8 cellular contexts compared by ENCODE assay signal in the genomic region with DNA sequence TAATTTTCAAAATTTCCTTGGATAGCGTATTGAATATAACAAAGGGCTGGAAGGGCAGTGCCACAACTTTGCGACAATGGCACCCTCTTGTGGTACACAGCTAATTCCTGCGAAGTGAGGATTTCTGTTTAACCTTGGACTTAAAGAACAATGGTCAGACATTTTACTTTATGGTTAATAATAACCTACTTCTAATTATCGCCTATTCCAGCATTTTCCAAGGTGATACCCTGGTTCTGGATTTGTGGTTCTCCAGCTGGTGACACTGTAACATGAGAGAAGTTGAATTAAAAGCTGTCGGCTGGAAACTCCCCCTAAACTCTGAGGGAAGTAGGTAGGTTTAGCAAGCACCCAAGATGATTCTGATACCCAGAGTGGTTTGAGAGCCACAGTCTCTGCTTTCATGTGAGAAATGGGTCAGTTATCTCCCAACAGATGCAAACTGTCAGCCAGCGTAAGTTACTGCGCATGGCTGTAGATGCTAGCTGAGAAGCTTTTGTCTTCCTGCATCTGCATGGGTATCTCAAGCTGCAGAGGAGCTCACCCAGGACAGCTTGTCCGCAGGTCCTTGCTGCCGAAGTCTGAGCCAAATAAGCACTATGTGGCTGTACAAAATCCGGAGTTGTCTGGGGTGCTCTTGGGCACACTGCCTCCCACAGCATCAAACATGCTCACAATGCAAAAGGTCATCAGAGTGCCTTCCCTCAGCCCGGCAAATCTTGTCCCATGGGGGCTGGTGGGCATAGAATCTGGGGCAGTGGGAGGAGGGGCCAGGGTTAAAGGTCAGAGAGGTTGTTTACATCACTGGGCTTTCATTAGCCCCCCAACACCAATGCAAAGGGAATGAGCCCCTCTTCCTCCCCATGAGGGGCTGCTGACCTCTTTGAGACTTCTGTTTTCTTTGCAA. TPM values are rescaled to one million over a fixed set of nuclear protein-coding genes. Genes with fewer than 3 reads are reported as not detected.
DNase-seq lines count a peak whose midpoint lies in the region; ATAC-seq and TF ChIP-seq lines count a peak whose summit lies in the region.

No MANE protein-coding gene starts in this region.

- no peak overlapping the region for H3K4me3 ChIP-seq in DOHH2 (ENCODE audit: low read length)
- H3K4me3 ChIP-seq in HFF-Myc (replicated peaks; ENCODE audit: low read depth, low read length): no peak overlapping the region
- no peak overlapping the region for H3K4me3 ChIP-seq in esophagus squamous epithelium
- no peak overlapping the region for H3K4me3 ChIP-seq in vagina

- H4K20me1 ChIP-seq in DOHH2 (ENCODE audit: control insufficient read depth, insufficient read depth, low read depth, low read length): no peaks in the 10 kb centered on the region

- intact Hi-C loops in activated CD8-positive, alpha-beta T cell treated with anti-CD3 and anti-CD28 coated beads for 36 hours (cut with micrococcal nuclease): loop anchor here (2.0 kb wide), 1 partner anchor 170 kb away; no protein-coding TSS in a partner anchor
- intact Hi-C loops in esophagus squamous epithelium (cut with DNase I) (loop anchor here (2.0 to 5.0 kb wide), 2 partner anchors 170 to 241 kb away; no protein-coding TSS in a partner anchor), vagina (cut with DNase I) (loop anchor here (10.0 kb wide), 1 partner anchor 344 kb away; the partner anchor contains the start of gene LRRK1)

- H3K9me2 ChIP-seq in DOHH2 (replicated peaks; ENCODE audit: control insufficient read depth, low read length): no peaks in the 10 kb centered on the region

- 26 to 32% methylated on average over 8 to 11 of the region's 11 CpGs for WGBS in esophagus squamous epithelium, 2 donors

- peaks cover 23% of the 10 kb centered on the region for H3K4me1 Mint-ChIP-seq in activated CD8-positive, alpha-beta T cell treated with anti-CD3 and anti-CD28 coated beads for 36 hours (ENCODE audit: low read depth)
- H3K4me1 Mint-ChIP-seq in natural killer cell treated with Interleukin-12 subunit alpha and Interleukin-12 subunit beta and Interleukin-15 and Interleukin-18, amount 100 ng/mL, for 72 hours (ENCODE audit: low read depth in 2 of 2): peaks cover 15 to 26% of the 10 kb centered on the region in 2 donors

- H3K27ac ChIP-seq in DOHH2 (ENCODE audit: low read depth, low read length): no peak overlapping the region
- H3K27ac ChIP-seq in esophagus squamous epithelium: no peak overlapping the region
- H3K27ac ChIP-seq in vagina: no peak overlapping the region

- H3K4me3 Mint-ChIP-seq in activated CD8-positive, alpha-beta T cell treated with anti-CD3 and anti-CD28 coated beads for 36 hours: no peak overlapping the region
- H3K4me3 Mint-ChIP-seq in natural killer cell treated with Interleukin-12 subunit alpha and Interleukin-12 subunit beta and Interleukin-15 and Interleukin-18, amount 100 ng/mL, for 72 hours: no peak overlapping the region

- H3K79me2 ChIP-seq in DOHH2 (ENCODE audit: control insufficient read depth, low read length): no peaks in the 10 kb centered on the region

- no peaks in the 10 kb centered on the region for H3K4me1 ChIP-seq in DOHH2 (ENCODE audit: control insufficient read depth, low read length)
- H3K4me1 ChIP-seq in esophagus squamous epithelium: peaks cover 0 to 13% (median 0%) of the 10 kb centered on the region in 3 donors
- H3K4me1 ChIP-seq in vagina: no peaks in the 10 kb centered on the region

- H3K36me3 ChIP-seq in DOHH2 (ENCODE audit: control insufficient read depth, low read length) (no peaks in the 10 kb centered on the region), esophagus squamous epithelium (no peaks in the 10 kb centered on the region), vagina (no peaks in the 10 kb centered on the region)

- H3K9me3 ChIP-seq in DOHH2 (ENCODE audit: control insufficient read depth, insufficient read depth, low read length): no peaks in the 10 kb centered on the region
- no peaks in the 10 kb centered on the region for H3K9me3 ChIP-seq in esophagus squamous epithelium
- no peaks in the 10 kb centered on the region for H3K9me3 ChIP-seq in vagina

- H3F3A ChIP-seq in DOHH2 (ENCODE audit: control insufficient read depth, insufficient read depth): no peaks in the 10 kb centered on the region

- H3K27me3 Mint-ChIP-seq in activated CD8-positive, alpha-beta T cell treated with anti-CD3 and anti-CD28 coated beads for 36 hours: peaks cover 7% of the 10 kb centered on the region
- H3K27me3 Mint-ChIP-seq in natural killer cell treated with Interleukin-12 subunit alpha and Interleukin-12 subunit beta and Interleukin-15 and Interleukin-18, amount 100 ng/mL, for 72 hours: peaks cover 11 to 21% of the 10 kb centered on the region in 2 donors

- DNase-seq in HFF-Myc (ENCODE audit: extremely low read depth, low read depth) (peak; percentile 65), NCI-H345 treated with DMSO at 0.1 percent for 48 hours (lab: John Stamatoyannopoulos, UW; ENCODE audit: unreplicated experiment) (peak; percentile 35), esophagus squamous epithelium (lab: John Stamatoyannopoulos, UW) (no peak), vagina (ENCODE audit: extremely low spot score in 2 of 2) (no peak)
- peak; percentile 68 for DNase-seq in activated CD8-positive, alpha-beta T cell treated with anti-CD3 and anti-CD28 coated beads for 36 hours
- no peak for DNase-seq in natural killer cell treated with Interleukin-12 subunit alpha and Interleukin-12 subunit beta and Interleukin-15 and Interleukin-18, amount 100 ng/mL, for 72 hours (ENCODE audit: low spot score)

- ATAC-seq in activated CD8-positive, alpha-beta T cell treated with anti-CD3 and anti-CD28 coated beads for 36 hours: no peak
- ATAC-seq in natural killer cell treated with Interleukin-12 subunit alpha and Interleukin-12 subunit beta and Interleukin-15 and Interleukin-18, amount 100 ng/mL, for 72 hours: peak; percentile 63 to 70
- ATAC-seq in HG03469 (IDR thresholded peaks at IDR 0.05; ENCODE audit: unreplicated experiment): no peak

- H3K27me3 ChIP-seq in DOHH2 (ENCODE audit: control insufficient read depth, low read length) (peaks cover 31% of the 10 kb centered on the region), esophagus squamous epithelium (no peaks in the 10 kb centered on the region), vagina (no peaks in the 10 kb centered on the region)

- CTCF ChIA-PET in activated CD8-positive, alpha-beta T cell treated with anti-CD3 and anti-CD28 coated beads for 36 hours (lab: Charles Lee): interaction anchor here (0.7 to 5.3 kb wide), 48 partner anchors 9 to 631 kb away, joined by 3 to 85 read pairs (median 4); partner anchors contain the start of gene LRRK1

- TF ChIP-seq CTCF in DOHH2 (IDR thresholded peaks at IDR 0.05; ENCODE audit: low read depth, low read length, poor library complexity, severe bottlenecking) (peak; percentile 90), HFF-Myc (IDR thresholded peaks at IDR 0.05; ENCODE audit: low read depth, low read length, missing control alignments) (peak; percentile 78), esophagus squamous epithelium (IDR thresholded peaks at IDR 0.05) (peak; percentile 74 to 93 (median 87)), vagina (IDR thresholded peaks at IDR 0.05) (peak; percentile 75 to 93 (median 84))
- TF ChIP-seq CTCF in activated CD8-positive, alpha-beta T cell treated with anti-CD3 and anti-CD28 coated beads for 36 hours (IDR thresholded peaks at IDR 0.05): peak; percentile 94

- no peak overlapping the region for H3K27ac Mint-ChIP-seq in activated CD8-positive, alpha-beta T cell treated with anti-CD3 and anti-CD28 coated beads for 36 hours
- H3K27ac Mint-ChIP-seq in natural killer cell treated with Interleukin-12 subunit alpha and Interleukin-12 subunit beta and Interleukin-15 and Interleukin-18, amount 100 ng/mL, for 72 hours: peak overlapping the region in 1 of 2 donors; percentile 68

- H3K36me3 Mint-ChIP-seq in activated CD8-positive, alpha-beta T cell treated with anti-CD3 and anti-CD28 coated beads for 36 hours (ENCODE audit: low read depth): no peaks in the 10 kb centered on the region
- no peaks in the 10 kb centered on the region for H3K36me3 Mint-ChIP-seq in natural killer cell treated with Interleukin-12 subunit alpha and Interleukin-12 subunit beta and Interleukin-15 and Interleukin-18, amount 100 ng/mL, for 72 hours

- TF ChIP-seq POLR2A in esophagus squamous epithelium (IDR thresholded peaks at IDR 0.05) (no peak), vagina (IDR thresholded peaks at IDR 0.05) (no peak)

- no peaks in the 10 kb centered on the region for H3K9me3 Mint-ChIP-seq in activated CD8-positive, alpha-beta T cell treated with anti-CD3 and anti-CD28 coated beads for 36 hours
- H3K9me3 Mint-ChIP-seq in natural killer cell treated with Interleukin-12 subunit alpha and Interleukin-12 subunit beta and Interleukin-15 and Interleukin-18, amount 100 ng/mL, for 72 hours: no peaks in the 10 kb centered on the region

- POLR2A ChIA-PET in activated CD8-positive, alpha-beta T cell treated with anti-CD3 and anti-CD28 coated beads for 36 hours (lab: Charles Lee): no interaction called here

- no peak overlapping the region for H3K4me2 ChIP-seq in DOHH2 (ENCODE audit: low read length)

RNA-seq across cellular contexts. Expression of gene CHSY1, which starts 6.6 kb away (rescaled TPM):
- 10 to 100 TPM; 57.9 to 58.3 TPM for total RNA-seq in activated CD8-positive, alpha-beta T cell treated with anti-CD3 and anti-CD28 coated beads for 36 hours
- total RNA-seq in esophagus squamous epithelium (10 to 100 TPM in 3 of 4 donors, 1 to 10 TPM in 1; 8.8 to 19.3 (median 11.4) TPM), vagina (28.0 TPM)
- total RNA-seq in natural killer cell treated with Interleukin-12 subunit alpha and Interleukin-12 subunit beta and Interleukin-15 and Interleukin-18, amount 100 ng/mL, for 72 hours: 10 to 100 TPM; 91.2 to 93.3 TPM

RNA-seq across cellular contexts. Expression of gene SELENOS, which starts 18.8 kb away (rescaled TPM):
- 10 to 100 TPM; 18.8 to 21.6 TPM for total RNA-seq in activated CD8-positive, alpha-beta T cell treated with anti-CD3 and anti-CD28 coated beads for 36 hours
- total RNA-seq in esophagus squamous epithelium: 10 to 100 TPM; 57.6 to 69.6 (median 63.4) TPM
- total RNA-seq in natural killer cell treated with Interleukin-12 subunit alpha and Interleukin-12 subunit beta and Interleukin-15 and Interleukin-18, amount 100 ng/mL, for 72 hours: 100 to 1,000 TPM in 1 of 2 donors, 10 to 100 TPM in 1; 68.3 to 113 TPM
- 47.6 TPM for total RNA-seq in vagina

RNA-seq across cellular contexts. Expression of gene SNRPA1, which starts 36.6 kb away (rescaled TPM):
- total RNA-seq in activated CD8-positive, alpha-beta T cell treated with anti-CD3 and anti-CD28 coated beads for 36 hours: 100 to 1,000 TPM; 243 to 249 TPM
- 10 to 100 TPM; 29.7 to 57.1 (median 47.5) TPM for total RNA-seq in esophagus squamous epithelium
- 100 to 1,000 TPM; 114 to 161 TPM for total RNA-seq in natural killer cell treated with Interleukin-12 subunit alpha and Interleukin-12 subunit beta and Interleukin-15 and Interleukin-18, amount 100 ng/mL, for 72 hours
- 30.7 TPM for total RNA-seq in vagina

Comparison
In these comparisons a context has a peak if more than half of its experiments do, and no peak if none do; other contexts are left out.
1. DNase-seq: peak in HFF-Myc (single experiment), NCI-H345 treated with DMSO at 0.1 percent for 48 hours (single experiment) and activated CD8-positive, alpha-beta T cell treated with anti-CD3 and anti-CD28 coated beads for 36 hours (single experiment); none in esophagus squamous epithelium (single experiment), natural killer cell treated with Interleukin-12 subunit alpha and Interleukin-12 subunit beta and Interleukin-15 and Interleukin-18, amount 100 ng/mL, for 72 hours (single experiment) and vagina (0 of 2).
2. ATAC-seq: peak in natural killer cell treated with Interleukin-12 subunit alpha and Interleukin-12 subunit beta and Interleukin-15 and Interleukin-18, amount 100 ng/mL, for 72 hours (2 of 2); none in activated CD8-positive, alpha-beta T cell treated with anti-CD3 and anti-CD28 coated beads for 36 hours (single experiment) and HG03469 (single experiment).
3. Peak in every context shown above with its lines, with median percentiles within 50 percentile points of each other: CTCF ChIP-seq.